In the genomic region with DNA sequence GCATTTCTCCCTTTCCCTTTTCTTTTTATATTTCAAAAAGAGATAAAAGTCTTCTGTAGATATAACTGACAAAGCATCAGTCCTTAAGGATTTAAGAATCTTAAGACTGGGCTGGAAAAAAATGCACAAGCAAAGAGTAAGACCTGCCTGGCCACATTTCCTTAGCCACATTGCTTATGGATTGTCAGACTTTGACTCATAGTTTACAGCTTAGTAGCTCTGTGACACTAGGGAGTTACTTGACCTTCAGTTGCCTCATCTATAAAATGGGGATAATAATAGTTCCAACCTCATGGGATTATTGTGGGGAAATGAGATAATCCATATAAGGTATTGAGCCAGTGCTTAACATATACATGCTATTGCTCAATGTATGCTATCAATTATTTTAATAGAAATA, we compare ENCODE assay signal across 1 cellular context.
TF ChIP-seq lines count a peak whose summit lies in the region.

No MANE protein-coding gene starts in this region.

TF ChIP-seq in IMR-90, 13 proteins besides CTCF, POLR2A, EP300 and RAD21:
- peak; percentile 93 for TF ChIP-seq RCOR1 (IDR thresholded peaks at IDR 0.05; ENCODE audit: insufficient replicate concordance, low read length)
- no peak for TF ChIP-seq MAZ (IDR thresholded peaks at IDR 0.05; ENCODE audit: borderline replicate concordance, low read depth, low read length)
- no peak for TF ChIP-seq NFE2L2 (IDR thresholded peaks at IDR 0.05; ENCODE audit: low read depth, low read length)
- TF ChIP-seq BHLHE40 (IDR thresholded peaks at IDR 0.05; ENCODE audit: low read depth, low read length), result no peak
- no peak for TF ChIP-seq RFX5 (IDR thresholded peaks at IDR 0.05; ENCODE audit: low read depth, low read length)
- TF ChIP-seq CHD1 (IDR thresholded peaks at IDR 0.05; ENCODE audit: low read depth, low read length), result no peak
- TF ChIP-seq USF2 (IDR thresholded peaks at IDR 0.05; ENCODE audit: low read depth, low read length), result no peak
- TF ChIP-seq MAFK (IDR thresholded peaks at IDR 0.05; ENCODE audit: low read depth, low read length), result no peak
- peak; percentile 71 for TF ChIP-seq FOS (IDR thresholded peaks at IDR 0.05; ENCODE audit: low read depth, low read length)
- TF ChIP-seq SMC3 (IDR thresholded peaks at IDR 0.05; ENCODE audit: low read depth, low read length), result no peak
- TF ChIP-seq CEBPB (IDR thresholded peaks at IDR 0.05; ENCODE audit: low read depth, low read length), result peak; percentile 64
- TF ChIP-seq MXI1 (IDR thresholded peaks at IDR 0.05; ENCODE audit: borderline replicate concordance, low read depth, low read length), result no peak
- TF ChIP-seq ELK1 (IDR thresholded peaks at IDR 0.05; ENCODE audit: borderline replicate concordance, low read depth, low read length), result no peak
